ENCODE assay signal across 12 cellular contexts in genomic region chr2:150165988-150166965, GRCh38.
DNase-seq lines count a peak whose midpoint lies in the region; ATAC-seq and TF ChIP-seq lines count a peak whose summit lies in the region.
"Had no signal": no experiment of that assay in that cellular context is flagged by ENCODE, and none has a peak within 500 bp of the region (broad histone marks: within the 10 kb centered on the region; RNA-seq: fewer than 3 reads in every experiment).

No MANE protein-coding gene starts in this region.

- H3K27me3 ChIP-seq in thyroid gland, result no peaks in the 10 kb centered on the region

- no peak for ATAC-seq in GM19463 (IDR thresholded peaks at IDR 0.05; ENCODE audit: unreplicated experiment)

- no peak for TF ChIP-seq CTCF in thyroid gland (IDR thresholded peaks at IDR 0.05)

- TF ChIP-seq POLR2A in thyroid gland (IDR thresholded peaks at IDR 0.05), result no peak

- H3K4me3 ChIP-seq in thyroid gland (replicated peaks in 1 of 3), result no peak overlapping the region

- peak; percentile 58 for DNase-seq in Ammon's horn (ENCODE audit: low spot score)
- DNase-seq in NCI-H1105 (lab: John Stamatoyannopoulos, UW), result peak; percentile 43
- DNase-seq in T47D (ENCODE audit: low read depth in 1 of 2, low spot score in 1 of 2), result peak; percentile 6 to 94
- peak; percentile 55 for DNase-seq in mucosa of gallbladder (ENCODE audit: low spot score)
- DNase-seq in thyroid gland, result no peak
- no peak for DNase-seq in activated CD4-positive, alpha-beta T cell treated with anti-CD3 and anti-CD28 coated beads for 4 hours
- DNase-seq in activated effector memory CD4-positive, alpha-beta T cell treated with Interleukin-2 at 50 U/mL for 16 hours, result no peak
- DNase-seq: activated T-cell treated with anti-CD3 and anti-CD28 coated beads for 4 hours, H7, NCI-H187, SW 1271 had no signal

- intact Hi-C loops in thyroid gland (cut with DNase I), result no loop called here

- no peaks in the 10 kb centered on the region for H3K9me3 ChIP-seq in thyroid gland

- no peak overlapping the region for H3K27ac ChIP-seq in thyroid gland

- in situ Hi-C loops in T47D (cut with HindIII; ENCODE audit: low pct_unique_long_range_greater_than_20kb, low sequenced_read_pairs), result no loop called here

- WGBS in thyroid gland, 2 donors, result 82 to 84% methylated on average over 7 of the region's 7 CpGs

- no peaks in the 10 kb centered on the region for H3K36me3 ChIP-seq in thyroid gland

- peaks cover 0 to 3% of the 10 kb centered on the region in 2 donors for H3K4me1 ChIP-seq in thyroid gland

Comparison
In these comparisons a context has a peak if more than half of its experiments do, and no peak if none do; other contexts are left out.
1. DNase-seq: peak in Ammon's horn (single experiment), NCI-H1105 (single experiment), T47D (2 of 2) and mucosa of gallbladder (single experiment); none in thyroid gland (0 of 2), activated CD4-positive, alpha-beta T cell treated with anti-CD3 and anti-CD28 coated beads for 4 hours (0 of 2) and activated effector memory CD4-positive, alpha-beta T cell treated with Interleukin-2 at 50 U/mL for 16 hours (single experiment).